In the genomic region with DNA sequence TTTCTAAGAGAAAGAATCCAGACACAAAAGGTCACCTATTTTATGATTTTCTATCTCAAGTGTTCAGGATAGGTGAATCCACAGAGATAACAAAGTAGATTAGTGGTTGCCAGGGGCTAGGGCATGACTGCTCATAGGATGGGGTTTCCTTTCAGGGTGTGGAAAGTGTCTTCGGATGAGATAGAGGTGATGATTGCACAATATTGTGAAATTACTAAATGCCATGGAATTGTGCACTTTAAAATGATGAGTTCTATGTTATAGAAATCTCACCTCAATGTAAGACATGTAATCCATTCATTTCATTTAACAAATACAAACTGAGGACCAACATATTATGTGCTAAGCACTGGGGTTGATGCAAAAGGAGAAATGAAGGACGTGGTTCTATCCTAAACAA, we compare ENCODE assay signal across 35 cellular contexts.
"Had no signal": no experiment of that assay in that cellular context is flagged by ENCODE, and none has a peak within 500 bp of the region (broad histone marks: within the 10 kb centered on the region; RNA-seq: fewer than 3 reads in every experiment).

No MANE protein-coding gene starts in this region.

- H3K9me3 ChIP-seq: MG63 had no signal

- DNase-seq: Karpas-422, Kasumi-1, MG63, MM.1S, MV-4-11, NCI-H1048, NCI-H1092, NCI-H1092 treated with DMSO at 0.1 percent for 48 hours, NCI-H1105, NCI-H1105 treated with DMSO at 0.1 percent for 48 hours, NCI-H1417, NCI-H1417 treated with DMSO at 0.1 percent for 48 hours, NCI-H1436, NCI-H1436 treated with DMSO at 0.1 percent for 48 hours, NCI-H146, NCI-H1694, NCI-H1694 treated with DMSO at 0.1 percent for 48 hours, NCI-H187, NCI-H187 treated with DMSO at 0.1 percent for 48 hours, NCI-H1930, NCI-H2029, NCI-H2029 treated with DMSO at 0.1 percent for 48 hours, NCI-H2081, NCI-H2081 treated with DMSO at 0.1 percent for 48 hours, NCI-H2107, NCI-H2171, NCI-H2171 treated with DMSO at 0.1 percent for 48 hours, NCI-H2227 treated with DMSO at 0.1 percent for 48 hours, NCI-H226, NCI-H345, NCI-H446, NCI-H446 treated with DMSO at 0.1 percent for 48 hours, NCI-H510A, NCI-H510A treated with DMSO at 0.1 percent for 48 hours, NCI-H524 had no signal

- H3K27me3 ChIP-seq: MG63 had no signal

- H3K4me3 ChIP-seq: MG63 had no signal

- H3K36me3 ChIP-seq: MG63 had no signal
